In genomic region chrX:153517421-153517820, GRCh38 we compare ENCODE assay signal across 23 cellular contexts. TPM values are rescaled to one million over a fixed set of nuclear protein-coding genes. Genes with fewer than 3 reads are reported as not detected.
DNase-seq lines count a peak whose midpoint lies in the region; FAIRE-seq and TF ChIP-seq lines count a peak whose summit lies in the region.
"Had no signal": no experiment of that assay in that cellular context is flagged by ENCODE, and none has a peak within 500 bp of the region (broad histone marks: within the 10 kb centered on the region; RNA-seq: fewer than 3 reads in every experiment).

Gene ATP2B3 (plus strand): TSS chrX:153517642. CDS start chrX:153536248, 18,606 bp downstream.

- TF ChIP-seq CTCF in HEK293 (tag by site-specific recombination; IDR thresholded peaks at IDR 0.05) (no peak), dorsolateral prefrontal cortex (IDR thresholded peaks at IDR 0.05 in 54 of 56, conservative IDR thresholded peaks at IDR 0.05 in 2 of 56; ENCODE audit: low read depth in 1 of 56, partially characterized antibody in 56 of 56) (no peak), nephron (IDR thresholded peaks at IDR 0.05; ENCODE audit: unreplicated experiment in 3 of 3) (no peak)

- H3K27ac ChIP-seq in HEK293 (ENCODE audit: extremely low read depth, low read depth, low read length) (no peak within 1 kb of the TSS), dorsolateral prefrontal cortex (peak within 1 kb of the TSS in 13 of 59 donors; percentile 17 to 71 (median 32))
- H3K27ac ChIP-seq: parathyroid adenoma, skin epidermis, tibial nerve had no signal

- CTCF ChIA-PET in HEK293 (lab: Yijun Ruan, JAX), result no interaction called here

- no peak for TF ChIP-seq POLR2A in GM12892 (IDR thresholded peaks at IDR 0.05; ENCODE audit: low read depth, low read length)

- no peak within 1 kb of the TSS for H3K27ac Mint-ChIP-seq in nephron
- H3K27ac Mint-ChIP-seq: activated CD8-positive, alpha-beta T cell treated with anti-CD3 and anti-CD28 coated beads, Interleukin-2, amount 10 ng/mL, durations not matched to agents 7 days and 5 days; activated T-helper 17 cell treated with anti-CD3 and anti-CD28 coated beads, Interleukin-2, amount 50 U/mL, for 72 hours had no signal

- no peaks in the 10 kb centered on the region for H3K9me3 ChIP-seq in HEK293 (ENCODE audit: control insufficient read depth, insufficient read depth, low read depth, low read length)
- H3K9me3 ChIP-seq: HAP-1, MG63, mucosa of descending colon, tibial nerve had no signal

- peaks cover 13% of the 10 kb centered on the region for H3K9me3 Mint-ChIP-seq in nephron
- H3K9me3 Mint-ChIP-seq: activated T-helper 17 cell treated with anti-CD3 and anti-CD28 coated beads, Interleukin-2, amount 50 U/mL, for 72 hours had no signal

- H3K27me3 ChIP-seq in dorsolateral prefrontal cortex, result peaks cover 0 to 80% (median 44%) of the 10 kb centered on the region in 45 donors

- intact Hi-C loops in dorsolateral prefrontal cortex (cut with DNase I), result no loop called here

- POLR2A ChIA-PET in HEK293 (lab: Yijun Ruan, JAX), result no interaction called here

- H3K36me3 ChIP-seq in HEK293 (ENCODE audit: control insufficient read depth in 2 of 2, insufficient read depth in 1 of 2, low read length in 2 of 2), result no peaks in the 10 kb centered on the region
- H3K36me3 ChIP-seq: HAP-1, MG63, tibial nerve had no signal

- H3K4me1 ChIP-seq in HEK293 (ENCODE audit: control insufficient read depth, insufficient read depth, low read length), result no peaks in the 10 kb centered on the region
- H3K4me1 ChIP-seq: HAP-1, parathyroid adenoma had no signal

- FAIRE-seq in GM12892 (lab: Jason Lieb, UNC), result no peak
- FAIRE-seq: GM12891, kidney had no signal

- DNase-seq in NCI-H345 (lab: John Stamatoyannopoulos, UW) (peak; percentile 3), NCI-H345 treated with DMSO at 0.1 percent for 48 hours (lab: John Stamatoyannopoulos, UW; ENCODE audit: unreplicated experiment) (no peak), dorsolateral prefrontal cortex (no peak), GM12892 (ENCODE audit: insufficient read length) (no peak), GOT3 (lab: John Stamatoyannopoulos, UW) (no peak)
- no peak for DNase-seq in activated T-cell treated with anti-CD3 and anti-CD28 coated beads, Interleukin-2, amount 50 U/mL, for 1 hour
- DNase-seq: activated CD8-positive, alpha-beta T cell treated with anti-CD3 and anti-CD28 coated beads, Interleukin-2, amount 10 ng/mL, durations not matched to agents 7 days and 5 days; cortex of kidney; erythroblast; kidney; MG63; mucosa of descending colon; NCI-H2171 treated with DMSO at 0.1 percent for 48 hours; PC-3 had no signal

- H3K4me3 Mint-ChIP-seq in nephron, result peak within 1 kb of the TSS; percentile 36 to 78 (median 46)
- H3K4me3 Mint-ChIP-seq: activated CD8-positive, alpha-beta T cell treated with anti-CD3 and anti-CD28 coated beads, Interleukin-2, amount 10 ng/mL, durations not matched to agents 7 days and 5 days; activated T-helper 17 cell treated with anti-CD3 and anti-CD28 coated beads, Interleukin-2, amount 50 U/mL, for 72 hours had no signal

- peaks cover 51% of the 10 kb centered on the region for H3K27me3 Mint-ChIP-seq in nephron (ENCODE audit: low read depth)

- peaks cover 4% of the 10 kb centered on the region for H3K36me3 Mint-ChIP-seq in nephron (ENCODE audit: low read depth)

- no peaks in the 10 kb centered on the region for H3K4me1 Mint-ChIP-seq in nephron

- H3K4me3 ChIP-seq in HEK293 (ENCODE audit: low read depth, low read length) (no peak within 1 kb of the TSS), dorsolateral prefrontal cortex (peak within 1 kb of the TSS in 55 of 59 donors; percentile 1 to 62 (median 41))
- H3K4me3 ChIP-seq: HAP-1, MG63, mucosa of descending colon, skin epidermis, tibial nerve had no signal

TF ChIP-seq in HEK293, 187 proteins besides CTCF, POLR2A, EP300 and RAD21:
- no peak for TF ChIP-seq ZNF211 (tag by site-specific recombination; IDR thresholded peaks at IDR 0.05; ENCODE audit: low read depth)
- peak; percentile 58; the same call in 1 of the 2 replicates for TF ChIP-seq ZNF398 (tag by site-specific recombination; IDR thresholded peaks at IDR 0.05)
- TF ChIP-seq YY2 (tag by site-specific recombination; IDR thresholded peaks at IDR 0.05), result no peak
- no peak for TF ChIP-seq ZNF449 (tag by site-specific recombination; IDR thresholded peaks at IDR 0.05)
- no peak for TF ChIP-seq ZEB2 (tag by site-specific recombination; IDR thresholded peaks at IDR 0.05)
- no peak for TF ChIP-seq ZBTB7A (tag by site-specific recombination; IDR thresholded peaks at IDR 0.05; ENCODE audit: low read depth)
- no peak for TF ChIP-seq ZNF146 (tag by site-specific recombination; IDR thresholded peaks at IDR 0.05)
- TF ChIP-seq ZBTB26 (tag by site-specific recombination; optimal IDR thresholded peaks at IDR 0.05), result peak; percentile 17

RNA-seq across cellular contexts. Expression of gene ATP2B3, which starts in this region (rescaled TPM):
- total RNA-seq in dorsolateral prefrontal cortex, result 10 to 100 TPM; 15.7 to 77.1 (median 57.9) TPM
- polyA plus RNA-seq in GM12892 (2012; ENCODE audit: missing spikeins), result not detected
- total RNA-seq: activated CD8-positive, alpha-beta T cell treated with anti-CD3 and anti-CD28 coated beads, Interleukin-2, amount 10 ng/mL, durations not matched to agents 7 days and 5 days; activated T-helper 17 cell treated with anti-CD3 and anti-CD28 coated beads, Interleukin-2, amount 50 U/mL, for 72 hours; G401; kidney; PC-3; tibial nerve had no signal
